In the genomic region with DNA sequence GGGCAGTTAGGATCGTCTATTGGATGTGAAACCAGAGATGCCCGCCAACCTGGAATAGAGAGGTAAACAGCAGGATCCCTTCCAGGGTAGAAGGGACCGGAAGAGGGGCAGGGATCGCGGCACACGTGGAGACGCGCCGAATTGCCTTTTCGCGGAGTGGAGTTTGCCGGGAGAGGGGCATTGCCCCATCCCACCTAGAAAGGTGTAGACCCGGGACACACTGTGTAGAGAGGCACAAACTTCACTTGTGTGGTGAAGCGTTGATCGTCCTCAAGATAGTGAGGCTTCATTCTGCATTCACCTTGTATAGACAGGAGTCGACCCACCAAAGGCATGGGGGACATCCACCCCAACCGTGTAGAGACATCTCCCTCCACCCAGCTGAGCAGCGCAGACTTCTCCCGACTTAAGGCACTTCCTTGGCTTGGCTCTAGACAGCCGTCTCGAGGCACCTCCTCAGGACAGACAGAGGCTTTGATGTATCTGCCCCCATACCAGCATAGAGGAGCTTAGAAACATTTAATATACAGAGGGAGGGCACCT, we compare ENCODE assay signal across 8 cellular contexts. TPM values are rescaled to one million over a fixed set of nuclear protein-coding genes. Genes with fewer than 3 reads are reported as not detected.
DNase-seq lines count a peak whose midpoint lies in the region; ATAC-seq and TF ChIP-seq lines count a peak whose summit lies in the region.

No MANE protein-coding gene starts in this region.

- H3K36me3 ChIP-seq in HCT116 (ENCODE audit: control insufficient read depth in 1 of 2, insufficient read depth in 2 of 2, low read length in 2 of 2) (peaks cover 0 to 6% of the 10 kb centered on the region in 2 experiments; a peak in 2 of 4 replicates), duodenal mucosa (ENCODE audit: control insufficient read depth in 1 of 2, insufficient read depth in 2 of 2, low read length in 2 of 2) (peaks cover 0 to 6% of the 10 kb centered on the region in 2 donors), muscle layer of colon (ENCODE audit: insufficient read depth, low read length) (no peaks in the 10 kb centered on the region)

- RAD21 ChIA-PET in HCT116 (lab: Charles Lee; ENCODE audit: low non-redundant PET in 1 of 2, low total read pairs in 2 of 2, uncharacterized antibody in 2 of 2, unreplicated experiment in 2 of 2), result no interaction called here

- peak overlapping the region; percentile 82 for H3K4me2 ChIP-seq in HCT116 (ENCODE audit: low read length)

- H3K27me3 ChIP-seq in HCT116 (ENCODE audit: insufficient read depth, low read length), result no peaks in the 10 kb centered on the region
- no peaks in the 10 kb centered on the region for H3K27me3 ChIP-seq in duodenal mucosa (ENCODE audit: control insufficient read depth in 1 of 2, insufficient read depth in 2 of 2, low read length in 2 of 2)
- H3K27me3 ChIP-seq in muscle layer of colon (ENCODE audit: control insufficient read depth in 1 of 2, insufficient read depth in 2 of 2, low read length in 2 of 2), result no peaks in the 10 kb centered on the region

- H3K9me3 ChIP-seq in HCT116 (ENCODE audit: control insufficient read depth in 1 of 2, insufficient read depth in 1 of 2, low read depth in 1 of 2, low read length in 2 of 2), result no peaks in the 10 kb centered on the region
- H3K9me3 ChIP-seq in duodenal mucosa (ENCODE audit: control insufficient read depth in 1 of 2, low read length in 2 of 2), result no peaks in the 10 kb centered on the region
- H3K9me3 ChIP-seq in muscle layer of colon (ENCODE audit: low read length), result no peaks in the 10 kb centered on the region

- peak; percentile 58 for ATAC-seq in HCT116

- peak overlapping the region; percentile 79 for H3K27ac ChIP-seq in HCT116 (ENCODE audit: low read depth, low read length)
- peak overlapping the region; percentile 69 for H3K27ac ChIP-seq in duodenal mucosa (ENCODE audit: low read depth, low read length)
- peak overlapping the region; percentile 48 for H3K27ac ChIP-seq in muscle layer of colon (ENCODE audit: low read depth, low read length)

- TF ChIP-seq RAD21 in HCT116 (IDR thresholded peaks at IDR 0.05; ENCODE audit: low read depth), result no peak

- H2AFZ ChIP-seq in HCT116 (ENCODE audit: low read depth, low read length, poor library complexity, severe bottlenecking), result no peak overlapping the region

- no peaks in the 10 kb centered on the region for H4K20me1 ChIP-seq in HCT116 (ENCODE audit: insufficient read depth)

- TSS peak; percentile 75 for BruUV-seq in HCT116 (replicated peaks; lab: Mats Ljungman, UMichigan)

- intact Hi-C loops in HCT116 (cut with micrococcal nuclease), result no loop called here

- POLR2A ChIA-PET in HCT116 (lab: Charles Lee), result no interaction called here

- no peaks in the 10 kb centered on the region for H3K9me2 ChIP-seq in HCT116 (ENCODE audit: insufficient read depth)

- H3K9ac ChIP-seq in HCT116 (ENCODE audit: low read length) (peak overlapping the region; percentile 93), duodenal mucosa (ENCODE audit: low read depth in 1 of 2, low read length in 2 of 2) (peak overlapping the region; percentile 70 to 73), muscle layer of colon (ENCODE audit: low read length) (peak overlapping the region; percentile 72)

- TF ChIP-seq POLR2A in HCT116 (IDR thresholded peaks at IDR 0.05; ENCODE audit: borderline replicate concordance, extremely low read depth, insufficient read depth, insufficient read length), result no peak

- no peak for DNase-seq in HCT116 (ENCODE audit: low read depth, low spot score)
- peak; percentile 17 for DNase-seq in OCI-M1 (lab: John Stamatoyannopoulos, UW)
- no peak for DNase-seq in KG1 (lab: John Stamatoyannopoulos, UW)
- DNase-seq in ACHN, result no peak
- DNase-seq in mucosa of gallbladder (ENCODE audit: low spot score), result no peak

- TF ChIP-seq CTCF in GM12875 (IDR thresholded peaks at IDR 0.05; ENCODE audit: borderline replicate concordance, insufficient read depth, low read depth, low read length) (no peak), HCT116 (IDR thresholded peaks at IDR 0.05 in 2 of 3, conservative IDR thresholded peaks at IDR 0.05 in 1 of 3; ENCODE audit: borderline replicate concordance in 1 of 3, insufficient read depth in 1 of 3, low read depth in 2 of 3, low read length in 2 of 3) (no peak)

- H3K4me3 ChIP-seq in GM12875 (ENCODE audit: low read depth, low read length), result peak overlapping the region; percentile 79
- H3K4me3 ChIP-seq in HCT116 (replicated peaks in 1 of 2; ENCODE audit: low read depth in 1 of 2, low read length in 2 of 2), result peak overlapping the region; percentile 62 to 87
- peak overlapping the region; percentile 76 to 94 for H3K4me3 ChIP-seq in duodenal mucosa (ENCODE audit: low read depth in 1 of 2, low read length in 2 of 2)
- H3K4me3 ChIP-seq in muscle layer of colon (ENCODE audit: low read depth in 1 of 2, low read length in 2 of 2), result peak overlapping the region; percentile 40 to 63

- in situ Hi-C loops in ACHN (cut with HindIII; ENCODE audit: low pct_ligation_motif_present, low pct_unique_long_range_greater_than_20kb, low sequenced_read_pairs), result no loop called here

- H3K79me2 ChIP-seq in HCT116 (ENCODE audit: insufficient read depth, low read length), result peaks cover 52% of the 10 kb centered on the region

- H3K4me1 ChIP-seq in HCT116 (ENCODE audit: control insufficient read depth in 1 of 2, insufficient read depth in 2 of 2, low read length in 2 of 2) (peaks cover 5 to 25% of the 10 kb centered on the region in 2 experiments), duodenal mucosa (ENCODE audit: control insufficient read depth in 1 of 2, insufficient read depth in 2 of 2, low read length in 2 of 2) (peaks cover 11 to 16% of the 10 kb centered on the region in 2 donors), muscle layer of colon (ENCODE audit: insufficient read depth, low read length) (peaks cover 11% of the 10 kb centered on the region)

- CTCF ChIA-PET in HCT116 (lab: Charles Lee), result no interaction called here

TF ChIP-seq in HCT116, 20 proteins besides CTCF, POLR2A, EP300 and RAD21 (continues in another document):
- TF ChIP-seq ELF1 (IDR thresholded peaks at IDR 0.05; ENCODE audit: borderline replicate concordance, low read depth) (no peak), ZFX (IDR thresholded peaks at IDR 0.05) (no peak), SIN3A (IDR thresholded peaks at IDR 0.05; ENCODE audit: low read depth) (peak; percentile 67; the same call in 1 of the 2 replicates), JUND (IDR thresholded peaks at IDR 0.05) (no peak), CBX3 (IDR thresholded peaks at IDR 0.05; ENCODE audit: low read depth) (no peak), ZNF274 (IDR thresholded peaks at IDR 0.05; ENCODE audit: low read depth, low read length) (no peak), MAX (IDR thresholded peaks at IDR 0.05) (peak; percentile 82), EGR1 (IDR thresholded peaks at IDR 0.05; ENCODE audit: low read depth) (no peak), POLR2AphosphoS5 (IDR thresholded peaks at IDR 0.05; ENCODE audit: low read depth, low read length) (no peak)
- TF ChIP-seq, protein P1, sequence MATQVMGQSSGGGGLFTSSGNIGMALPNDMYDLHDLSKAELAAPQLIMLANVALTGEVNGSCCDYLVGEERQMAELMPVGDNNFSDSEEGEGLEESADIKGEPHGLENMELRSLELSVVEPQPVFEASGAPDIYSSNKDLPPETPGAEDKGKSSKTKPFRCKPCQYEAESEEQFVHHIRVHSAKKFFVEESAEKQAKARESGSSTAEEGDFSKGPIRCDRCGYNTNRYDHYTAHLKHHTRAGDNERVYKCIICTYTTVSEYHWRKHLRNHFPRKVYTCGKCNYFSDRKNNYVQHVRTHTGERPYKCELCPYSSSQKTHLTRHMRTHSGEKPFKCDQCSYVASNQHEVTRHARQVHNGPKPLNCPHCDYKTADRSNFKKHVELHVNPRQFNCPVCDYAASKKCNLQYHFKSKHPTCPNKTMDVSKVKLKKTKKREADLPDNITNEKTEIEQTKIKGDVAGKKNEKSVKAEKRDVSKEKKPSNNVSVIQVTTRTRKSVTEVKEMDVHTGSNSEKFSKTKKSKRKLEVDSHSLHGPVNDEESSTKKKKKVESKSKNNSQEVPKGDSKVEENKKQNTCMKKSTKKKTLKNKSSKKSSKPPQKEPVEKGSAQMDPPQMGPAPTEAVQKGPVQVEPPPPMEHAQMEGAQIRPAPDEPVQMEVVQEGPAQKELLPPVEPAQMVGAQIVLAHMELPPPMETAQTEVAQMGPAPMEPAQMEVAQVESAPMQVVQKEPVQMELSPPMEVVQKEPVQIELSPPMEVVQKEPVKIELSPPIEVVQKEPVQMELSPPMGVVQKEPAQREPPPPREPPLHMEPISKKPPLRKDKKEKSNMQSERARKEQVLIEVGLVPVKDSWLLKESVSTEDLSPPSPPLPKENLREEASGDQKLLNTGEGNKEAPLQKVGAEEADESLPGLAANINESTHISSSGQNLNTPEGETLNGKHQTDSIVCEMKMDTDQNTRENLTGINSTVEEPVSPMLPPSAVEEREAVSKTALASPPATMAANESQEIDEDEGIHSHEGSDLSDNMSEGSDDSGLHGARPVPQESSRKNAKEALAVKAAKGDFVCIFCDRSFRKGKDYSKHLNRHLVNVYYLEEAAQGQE (IDR thresholded peaks at IDR 0.05; ENCODE audit: low read depth), result no peak
- TF ChIP-seq, protein P2, sequence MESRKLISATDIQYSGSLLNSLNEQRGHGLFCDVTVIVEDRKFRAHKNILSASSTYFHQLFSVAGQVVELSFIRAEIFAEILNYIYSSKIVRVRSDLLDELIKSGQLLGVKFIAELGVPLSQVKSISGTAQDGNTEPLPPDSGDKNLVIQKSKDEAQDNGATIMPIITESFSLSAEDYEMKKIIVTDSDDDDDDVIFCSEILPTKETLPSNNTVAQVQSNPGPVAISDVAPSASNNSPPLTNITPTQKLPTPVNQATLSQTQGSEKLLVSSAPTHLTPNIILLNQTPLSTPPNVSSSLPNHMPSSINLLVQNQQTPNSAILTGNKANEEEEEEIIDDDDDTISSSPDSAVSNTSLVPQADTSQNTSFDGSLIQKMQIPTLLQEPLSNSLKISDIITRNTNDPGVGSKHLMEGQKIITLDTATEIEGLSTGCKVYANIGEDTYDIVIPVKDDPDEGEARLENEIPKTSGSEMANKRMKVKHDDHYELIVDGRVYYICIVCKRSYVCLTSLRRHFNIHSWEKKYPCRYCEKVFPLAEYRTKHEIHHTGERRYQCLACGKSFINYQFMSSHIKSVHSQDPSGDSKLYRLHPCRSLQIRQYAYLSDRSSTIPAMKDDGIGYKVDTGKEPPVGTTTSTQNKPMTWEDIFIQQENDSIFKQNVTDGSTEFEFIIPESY (IDR thresholded peaks at IDR 0.05; ENCODE audit: extremely low read depth, insufficient replicate concordance, low read length), result no peak

RNA-seq across cellular contexts. Expression of gene GNL3L, which starts 0.4 kb away (rescaled TPM):
- 60.2 TPM for total RNA-seq in HCT116 (2021; ENCODE audit: unreplicated experiment)
- polyA plus RNA-seq in HCT116 (2012), result 17.4 and 22.0 TPM in 2 replicates
- total RNA-seq in mucosa of gallbladder, result 32.9 TPM

RNA-seq across cellular contexts. Expression of gene FGD1, which starts 34.4 kb away (rescaled TPM):
- total RNA-seq in HCT116 (2021; ENCODE audit: unreplicated experiment) (5.8 TPM), mucosa of gallbladder (5.4 TPM)
- 4.1 and 5.0 TPM in 2 replicates for polyA plus RNA-seq in HCT116 (2012)
